In genomic region chr7:42221304-42221703, GRCh38 we compare ENCODE assay signal across 16 cellular contexts. TPM values are rescaled to one million over a fixed set of nuclear protein-coding genes. Genes with fewer than 3 reads are reported as not detected.
A peak's percentile ranks its signal among the peaks of the same experiment; 100 is the strongest.
DNase-seq lines count a peak whose midpoint lies in the region; ATAC-seq and TF ChIP-seq lines count a peak whose summit lies in the region.
"Had no signal": no experiment of that assay in that cellular context is flagged by ENCODE, and none has a peak within 500 bp of the region (broad histone marks: within the 10 kb centered on the region; RNA-seq: fewer than 3 reads in every experiment).

No MANE protein-coding gene starts in this region.

- H3K4me1 Mint-ChIP-seq in MCF 10A (ENCODE audit: insufficient read depth, unreplicated experiment) (peaks cover 35% of the 10 kb centered on the region), neural crest cell (peaks cover 87% of the 10 kb centered on the region)

- H3K27me3 Mint-ChIP-seq in MCF 10A (ENCODE audit: insufficient read depth, unreplicated experiment): no peaks in the 10 kb centered on the region
- no peaks in the 10 kb centered on the region for H3K27me3 Mint-ChIP-seq in neural crest cell (ENCODE audit: low read depth)

- ATAC-seq in GM21723 (IDR thresholded peaks at IDR 0.05; ENCODE audit: unreplicated experiment): no peak
- no peak for ATAC-seq in HG02870 (IDR thresholded peaks at IDR 0.05; ENCODE audit: unreplicated experiment)

- no peak overlapping the region for H3K4me3 Mint-ChIP-seq in MCF 10A (ENCODE audit: unreplicated experiment)
- H3K4me3 Mint-ChIP-seq in neural crest cell: peak overlapping the region; percentile 1

- no peak for DNase-seq in MCF 10A (ENCODE audit: unreplicated experiment)
- DNase-seq in mammary epithelial cell: no peak
- no peak for DNase-seq in breast epithelium (ENCODE audit: low spot score in 2 of 2)
- DNase-seq in neural crest cell (ENCODE audit: low read depth, low spot score): no peak
- no peak for DNase-seq in NCI-H345 treated with DMSO at 0.1 percent for 48 hours (lab: John Stamatoyannopoulos, UW; ENCODE audit: unreplicated experiment)
- no peak for DNase-seq in stimulated activated naive CD4-positive, alpha-beta T cell treated with Interleukin-2 at 50 U/mL for 16 hours (lab: John Stamatoyannopoulos, UW)
- DNase-seq: DMS79 treated with DMSO at 0.1 percent for 48 hours, HCEC 1CT, IMR-90, NCI-H1417 treated with DMSO at 0.1 percent for 48 hours, NCI-H187 treated with DMSO at 0.1 percent for 48 hours, NCI-H226, NCI-H524 treated with DMSO at 0.1 percent for 48 hours had no signal

- CTCF ChIA-PET in MCF 10A (lab: Yijun Ruan, JAX): interaction anchor here (0.6 to 1.5 kb wide), 6 partner anchors 9 to 283 kb away, joined by 3 to 9 read pairs (median 4); no protein-coding TSS in a partner anchor
- CTCF ChIA-PET in mammary epithelial cell (lab: Charles Lee; ENCODE audit: low non-redundant PET): no interaction called here

- H3K9ac ChIP-seq in mammary epithelial cell (ENCODE audit: insufficient read depth, low read length): no peak overlapping the region

- no peak overlapping the region for H3K4me2 ChIP-seq in mammary epithelial cell (ENCODE audit: insufficient read depth, low read depth, low read length)

- no peak overlapping the region for H3K27ac ChIP-seq in mammary epithelial cell (ENCODE audit: insufficient read depth, low read depth, low read length)
- peak overlapping the region; percentile 79 to 86 for H3K27ac ChIP-seq in breast epithelium
- H3K27ac ChIP-seq: 22Rv1 had no signal

- POLR2A ChIA-PET in MCF 10A (lab: Yijun Ruan, JAX): interaction anchor here (0.8 to 9.1 kb wide), 6 partner anchors 11 to 1370 kb away, joined by 3 to 135 read pairs (median 3); partner anchors contain the start of gene GLI3

- H3K36me3 ChIP-seq in mammary epithelial cell (ENCODE audit: insufficient read depth, low read length) (no peaks in the 10 kb centered on the region), breast epithelium (no peaks in the 10 kb centered on the region)

- dilution Hi-C loops in mammary epithelial cell (cut with HindIII; ENCODE audit: low sequenced_read_pairs): no loop called here

- TF ChIP-seq CTCF in MCF 10A (IDR thresholded peaks at IDR 0.05; ENCODE audit: unreplicated experiment) (no peak), mammary epithelial cell (conservative IDR thresholded peaks at IDR 0.05 in 1 of 2, IDR thresholded peaks at IDR 0.05 in 1 of 2; ENCODE audit: extremely low read depth in 1 of 2, insufficient read depth in 1 of 2, low read depth in 1 of 2, low read length in 2 of 2) (no peak), breast epithelium (IDR thresholded peaks at IDR 0.05) (no peak), neural crest cell (conservative IDR thresholded peaks at IDR 0.05) (no peak)

- H3K27me3 ChIP-seq in mammary epithelial cell (ENCODE audit: insufficient read depth, low read length) (no peaks in the 10 kb centered on the region), breast epithelium (no peaks in the 10 kb centered on the region)

- H3K9me3 Mint-ChIP-seq in MCF 10A (ENCODE audit: unreplicated experiment) (no peaks in the 10 kb centered on the region), neural crest cell (no peaks in the 10 kb centered on the region)

- in situ Hi-C loops in mammary epithelial cell (cut with MboI; ENCODE audit: low sequenced_read_pairs in 2 of 2): no loop called here

- H3K9me3 ChIP-seq in mammary epithelial cell (replicated peaks; ENCODE audit: insufficient read depth, low read length): no peaks in the 10 kb centered on the region
- H3K9me3 ChIP-seq in breast epithelium: no peaks in the 10 kb centered on the region

- TF ChIP-seq POLR2A in breast epithelium (IDR thresholded peaks at IDR 0.05): no peak

- peak overlapping the region; percentile 82 for H3K27ac Mint-ChIP-seq in MCF 10A (ENCODE audit: low read depth, unreplicated experiment)
- peak overlapping the region; percentile 36 for H3K27ac Mint-ChIP-seq in neural crest cell (ENCODE audit: unreplicated experiment)

- H3K79me2 ChIP-seq in mammary epithelial cell (ENCODE audit: insufficient read depth, low read length): peaks cover 76% of the 10 kb centered on the region

- 72% methylated on average over 5 of the region's 5 CpGs for WGBS in mammary epithelial cell (ENCODE audit: low coverage, missing lambda C conversion rate)

- H2AFZ ChIP-seq in mammary epithelial cell (ENCODE audit: low read depth, low read length): no peak overlapping the region

- H3K4me1 ChIP-seq in mammary epithelial cell (ENCODE audit: insufficient read depth, low read length) (peaks cover 29% of the 10 kb centered on the region), breast epithelium (peaks cover 0 to 8% of the 10 kb centered on the region in 2 donors)

- intact Hi-C loops in MCF 10A (cut with micrococcal nuclease) (no loop called here), mammary epithelial cell (cut with micrococcal nuclease) (no loop called here), breast epithelium (cut with DNase I; ENCODE audit: low total_unique reads) (loop anchor here (2.0 kb wide), 1 partner anchor 45 kb away; no protein-coding TSS in a partner anchor)

- BruUV-seq in MCF 10A (replicated peaks; lab: Mats Ljungman, UMichigan) (no TSS peak), mammary epithelial cell (replicated peaks; lab: Mats Ljungman, UMichigan) (no TSS peak)

- H3K36me3 Mint-ChIP-seq in MCF 10A (ENCODE audit: insufficient read depth, unreplicated experiment) (peaks cover 61% of the 10 kb centered on the region), neural crest cell (ENCODE audit: low read depth) (peaks cover 14% of the 10 kb centered on the region)

- no peaks in the 10 kb centered on the region for H4K20me1 ChIP-seq in mammary epithelial cell (ENCODE audit: insufficient read depth, low read length)

- H3K4me3 ChIP-seq in mammary epithelial cell (replicated peaks in 1 of 3; ENCODE audit: insufficient read depth in 1 of 3, low read depth in 2 of 3, low read length in 3 of 3) (no peak overlapping the region), breast epithelium (no peak overlapping the region)

RNA-seq across cellular contexts. Expression of gene GLI3, which starts 15.7 kb away (rescaled TPM):
- total RNA-seq in MCF 10A (2022) (23.1 and 27.6 TPM in 2 replicates), mammary epithelial cell (10 to 100 TPM in 1 of 2 donors, 1 to 10 TPM in 1; 6.3 to 26.2 TPM), breast epithelium (10 to 100 TPM; 10.2 to 29.9 (median 22.6) TPM), neural crest cell (136 and 141 TPM in 2 replicates)
- polyA plus RNA-seq in mammary epithelial cell: 4.3 TPM
- 44.0 TPM for polyA minus RNA-seq in mammary epithelial cell
